ENCODE assay signal across 35 cellular contexts in genomic region chr2:29390131-29390530, GRCh38.
"Had no signal": no experiment of that assay in that cellular context is flagged by ENCODE, and none has a peak within 500 bp of the region (broad histone marks: within the 10 kb centered on the region; RNA-seq: fewer than 3 reads in every experiment).

No MANE protein-coding gene starts in this region.

- H3K4me3 ChIP-seq: body of pancreas, breast epithelium had no signal

- DNase-seq: activated CD4-positive, alpha-beta memory T cell treated with anti-CD3 and anti-CD28 coated beads, Interleukin-2, amount 10 ng/mL, durations not matched to agents 7 days and 5 days; activated CD4-positive, alpha-beta T cell treated with anti-CD3 and anti-CD28 coated beads for 1 hour; activated CD4-positive, alpha-beta T cell treated with anti-CD3 and anti-CD28 coated beads for 36 hours; activated CD4-positive, alpha-beta T cell treated with anti-CD3 and anti-CD28 coated beads for 48 hours; activated CD4-positive, alpha-beta T cell treated with anti-CD3 and anti-CD28 coated beads, Interleukin-2, amount 10 ng/mL, durations not matched to agents 7 days and 5 days; activated CD4-positive, alpha-beta T cell treated with anti-CD3 and anti-CD28 coated beads, Interleukin-2, amount 50 U/mL, for 48 hours; activated CD4-positive, CD25-positive, alpha-beta regulatory T cell; activated CD8-positive, alpha-beta memory T cell treated with anti-CD3 and anti-CD28 coated beads for 24 hours; activated CD8-positive, alpha-beta memory T cell treated with anti-CD3 and anti-CD28 coated beads, Interleukin-2, amount 10 ng/mL, durations not matched to agents 7 days and 5 days; activated CD8-positive, alpha-beta memory T cell treated with anti-CD3 and anti-CD28 coated beads, Interleukin-2, amount 50 U/mL, for 48 hours; activated CD8-positive, alpha-beta T cell treated with anti-CD3 and anti-CD28 coated beads, Interleukin-2, amount 10 ng/mL, durations not matched to agents 7 days and 5 days; activated effector memory CD4-positive, alpha-beta T cell treated with Interleukin-2 at 50 U/mL for 16 hours; activated gamma-delta T cell; activated naive CD4-positive, alpha-beta T cell treated with anti-CD3 and anti-CD28 coated beads, Interleukin-2, amount 10 ng/mL, durations not matched to agents 7 days and 5 days; activated naive CD4-positive, alpha-beta T cell treated with Interleukin-2 at 50 U/mL for 16 hours; activated naive CD8-positive, alpha-beta T cell treated with anti-CD3 and anti-CD28 coated beads, Interleukin-2, amount 10 ng/mL, durations not matched to agents 7 days and 5 days; activated naive CD8-positive, alpha-beta T cell treated with anti-CD3 and anti-CD28 coated beads, Interleukin-2, amount 50 U/mL, for 24 hours; activated T-cell treated with anti-CD3 and anti-CD28 coated beads, Interleukin-2, amount 50 U/mL, for 24 hours; activated T-cell treated with anti-CD3 and anti-CD28 coated beads, Interleukin-2, amount 50 U/mL, for 48 hours; amygdala; anterior cingulate cortex; body of pancreas; brain microvascular endothelial cell; T-helper 1 cell; T-helper 2 cell; T-helper 9 cell had no signal

- H3K9me3 Mint-ChIP-seq: activated CD4-positive, alpha-beta memory T cell treated with anti-CD3 and anti-CD28 coated beads, Interleukin-2, amount 10 ng/mL, durations not matched to agents 7 days and 5 days; activated CD4-positive, alpha-beta T cell treated with anti-CD3 and anti-CD28 coated beads, Interleukin-2, amount 10 ng/mL, durations not matched to agents 7 days and 5 days; activated naive CD4-positive, alpha-beta T cell treated with anti-CD3 and anti-CD28 coated beads, Interleukin-2, amount 10 ng/mL, durations not matched to agents 7 days and 5 days; activated naive CD4-positive, alpha-beta T cell treated with anti-CD3 and anti-CD28 coated beads, Interleukin-2, amount 50 U/mL, for 24 hours; activated naive CD8-positive, alpha-beta T cell treated with anti-CD3 and anti-CD28 coated beads, Interleukin-2, amount 10 ng/mL, durations not matched to agents 7 days and 5 days; activated naive CD8-positive, alpha-beta T cell treated with anti-CD3 and anti-CD28 coated beads, Interleukin-2, amount 50 U/mL, for 24 hours; activated T-cell treated with anti-CD3 and anti-CD28 coated beads, Interleukin-2, amount 50 U/mL, for 24 hours; activated T-helper 2 cell treated with anti-CD3 and anti-CD28 coated beads, Interferon-gamma antibody, Interleukin-2, Interleukin-4, amounts not matched to agents 10 μg/mL and 5 μg/mL and 100 μg/mL, durations not matched to agents 14 hours and 24 hours and 36 hours; central memory CD8-positive, alpha-beta T cell; T-helper 1 cell treated with Interleukin-12 subunit alpha and Interleukin-12 subunit beta and Interleukin-4 antibody, amounts not matched to agents 30 μg/mL and 1 μg/mL, for 36 hours; T-helper 2 cell treated with Interferon-gamma antibody and Interleukin-4, amounts not matched to agents 5 μg/mL and 100 μg/mL, for 36 hours had no signal

- H3K27ac ChIP-seq: body of pancreas, brain microvascular endothelial cell, breast epithelium, VCaP had no signal

- H3K36me3 Mint-ChIP-seq: activated CD8-positive, alpha-beta memory T cell treated with anti-CD3 and anti-CD28 coated beads, Interleukin-2, amount 10 ng/mL, durations not matched to agents 7 days and 5 days; activated naive CD4-positive, alpha-beta T cell treated with anti-CD3 and anti-CD28 coated beads, Interleukin-2, amount 10 ng/mL, durations not matched to agents 7 days and 5 days; activated naive CD4-positive, alpha-beta T cell treated with anti-CD3 and anti-CD28 coated beads, Interleukin-2, amount 50 U/mL, for 24 hours; activated naive CD8-positive, alpha-beta T cell; activated naive CD8-positive, alpha-beta T cell treated with anti-CD3 and anti-CD28 coated beads, Interleukin-2, amount 10 ng/mL, durations not matched to agents 7 days and 5 days had no signal

- H3K9me3 ChIP-seq: body of pancreas, breast epithelium had no signal

- H3K27me3 ChIP-seq: body of pancreas, brain microvascular endothelial cell, breast epithelium had no signal

- ATAC-seq: activated CD4-positive, alpha-beta T cell treated with anti-CD3 and anti-CD28 coated beads for 36 hours; activated CD4-positive, CD25-positive, alpha-beta regulatory T cell treated with anti-CD3 and anti-CD28 coated beads, Interleukin-2, amount 50 U/mL, for 24 hours; activated CD8-positive, alpha-beta memory T cell treated with anti-CD3 and anti-CD28 coated beads, Interleukin-2, amount 10 ng/mL, durations not matched to agents 7 days and 5 days; activated CD8-positive, alpha-beta T cell treated with anti-CD3 and anti-CD28 coated beads, Interleukin-2, amount 10 ng/mL, durations not matched to agents 7 days and 5 days; activated naive CD8-positive, alpha-beta T cell treated with anti-CD3 and anti-CD28 coated beads, Interleukin-2, amount 50 U/mL, for 24 hours; body of pancreas had no signal

- H3K36me3 ChIP-seq: brain microvascular endothelial cell, breast epithelium had no signal

- H3K4me1 Mint-ChIP-seq: activated CD4-positive, alpha-beta memory T cell treated with anti-CD3 and anti-CD28 coated beads, Interleukin-2, amount 10 ng/mL, durations not matched to agents 7 days and 5 days; activated CD4-positive, alpha-beta T cell treated with anti-CD3 and anti-CD28 coated beads for 36 hours; activated CD4-positive, alpha-beta T cell treated with anti-CD3 and anti-CD28 coated beads, Interleukin-2, amount 10 ng/mL, durations not matched to agents 7 days and 5 days; activated CD8-positive, alpha-beta memory T cell treated with anti-CD3 and anti-CD28 coated beads, Interleukin-2, amount 10 ng/mL, durations not matched to agents 7 days and 5 days; activated naive CD4-positive, alpha-beta T cell treated with anti-CD3 and anti-CD28 coated beads, Interleukin-2, amount 10 ng/mL, durations not matched to agents 7 days and 5 days; activated naive CD4-positive, alpha-beta T cell treated with anti-CD3 and anti-CD28 coated beads, Interleukin-2, amount 50 U/mL, for 24 hours; activated naive CD8-positive, alpha-beta T cell treated with anti-CD3 and anti-CD28 coated beads, Interleukin-2, amount 10 ng/mL, durations not matched to agents 7 days and 5 days; activated naive CD8-positive, alpha-beta T cell treated with anti-CD3 and anti-CD28 coated beads, Interleukin-2, amount 50 U/mL, for 24 hours; central memory CD8-positive, alpha-beta T cell had no signal

- H3K4me3 Mint-ChIP-seq: activated CD4-positive, alpha-beta memory T cell treated with anti-CD3 and anti-CD28 coated beads, Interleukin-2, amount 10 ng/mL, durations not matched to agents 7 days and 5 days; activated CD4-positive, alpha-beta T cell treated with anti-CD3 and anti-CD28 coated beads for 36 hours; activated CD4-positive, alpha-beta T cell treated with anti-CD3 and anti-CD28 coated beads, Interleukin-2, amount 10 ng/mL, durations not matched to agents 7 days and 5 days; activated CD8-positive, alpha-beta memory T cell treated with anti-CD3 and anti-CD28 coated beads, Interleukin-2, amount 10 ng/mL, durations not matched to agents 7 days and 5 days; activated CD8-positive, alpha-beta T cell treated with anti-CD3 and anti-CD28 coated beads, Interleukin-2, amount 10 ng/mL, durations not matched to agents 7 days and 5 days; activated naive CD4-positive, alpha-beta T cell treated with anti-CD3 and anti-CD28 coated beads, Interleukin-2, amount 10 ng/mL, durations not matched to agents 7 days and 5 days; activated naive CD4-positive, alpha-beta T cell treated with anti-CD3 and anti-CD28 coated beads, Interleukin-2, amount 50 U/mL, for 24 hours; activated naive CD8-positive, alpha-beta T cell; activated naive CD8-positive, alpha-beta T cell treated with anti-CD3 and anti-CD28 coated beads, Interleukin-2, amount 10 ng/mL, durations not matched to agents 7 days and 5 days; activated naive CD8-positive, alpha-beta T cell treated with anti-CD3 and anti-CD28 coated beads, Interleukin-2, amount 50 U/mL, for 24 hours; activated T-cell treated with anti-CD3 and anti-CD28 coated beads, Interleukin-2, amount 50 U/mL, for 24 hours; central memory CD8-positive, alpha-beta T cell; T-helper 1 cell treated with Interleukin-12 subunit alpha and Interleukin-12 subunit beta and Interleukin-4 antibody, amounts not matched to agents 30 μg/mL and 1 μg/mL, for 36 hours; T-helper 2 cell treated with Interferon-gamma antibody and Interleukin-4, amounts not matched to agents 5 μg/mL and 100 μg/mL, for 36 hours had no signal

- H3K27ac Mint-ChIP-seq: activated CD4-positive, alpha-beta memory T cell treated with anti-CD3 and anti-CD28 coated beads, Interleukin-2, amount 10 ng/mL, durations not matched to agents 7 days and 5 days; activated CD4-positive, alpha-beta T cell treated with anti-CD3 and anti-CD28 coated beads for 36 hours; activated CD4-positive, alpha-beta T cell treated with anti-CD3 and anti-CD28 coated beads, Interleukin-2, amount 10 ng/mL, durations not matched to agents 7 days and 5 days; activated CD8-positive, alpha-beta memory T cell treated with anti-CD3 and anti-CD28 coated beads, Interleukin-2, amount 10 ng/mL, durations not matched to agents 7 days and 5 days; activated CD8-positive, alpha-beta T cell treated with anti-CD3 and anti-CD28 coated beads, Interleukin-2, amount 10 ng/mL, durations not matched to agents 7 days and 5 days; activated naive CD4-positive, alpha-beta T cell treated with anti-CD3 and anti-CD28 coated beads, Interleukin-2, amount 10 ng/mL, durations not matched to agents 7 days and 5 days; activated naive CD4-positive, alpha-beta T cell treated with anti-CD3 and anti-CD28 coated beads, Interleukin-2, amount 50 U/mL, for 24 hours; activated naive CD8-positive, alpha-beta T cell; activated naive CD8-positive, alpha-beta T cell treated with anti-CD3 and anti-CD28 coated beads, Interleukin-2, amount 10 ng/mL, durations not matched to agents 7 days and 5 days; activated naive CD8-positive, alpha-beta T cell treated with anti-CD3 and anti-CD28 coated beads, Interleukin-2, amount 50 U/mL, for 24 hours; activated T-cell treated with anti-CD3 and anti-CD28 coated beads, Interleukin-2, amount 50 U/mL, for 24 hours; activated T-helper 2 cell treated with anti-CD3 and anti-CD28 coated beads, Interferon-gamma antibody, Interleukin-2, Interleukin-4, amounts not matched to agents 10 μg/mL and 5 μg/mL and 100 μg/mL, durations not matched to agents 14 hours and 24 hours and 36 hours; T-helper 1 cell treated with Interleukin-12 subunit alpha and Interleukin-12 subunit beta and Interleukin-4 antibody, amounts not matched to agents 30 μg/mL and 1 μg/mL, for 36 hours; T-helper 2 cell treated with Interferon-gamma antibody and Interleukin-4, amounts not matched to agents 5 μg/mL and 100 μg/mL, for 36 hours had no signal
